14 cellular contexts compared by ENCODE assay signal in the genomic region with DNA sequence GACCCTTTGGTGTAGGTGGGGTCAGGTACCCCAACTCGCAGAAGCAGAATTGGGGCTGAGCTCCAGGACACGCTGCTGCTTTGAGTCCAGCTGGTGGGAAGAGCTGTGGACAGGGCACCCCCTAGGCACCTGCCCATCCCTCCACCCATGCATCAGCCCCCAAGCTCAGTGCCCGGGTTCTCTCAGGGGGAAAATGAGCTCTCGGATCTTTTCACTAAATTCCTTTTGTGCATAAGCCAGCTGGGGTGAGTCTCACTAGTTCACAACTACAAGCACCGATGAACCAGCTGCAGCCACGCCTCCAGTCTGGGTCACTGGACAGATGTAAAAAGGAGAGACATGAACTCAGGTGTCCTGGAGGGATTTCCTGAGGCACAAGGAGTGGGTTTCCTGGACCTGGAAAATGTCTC.
DNase-seq lines count a peak whose midpoint lies in the region; ATAC-seq, FAIRE-seq and TF ChIP-seq lines count a peak whose summit lies in the region.
"Had no signal": no experiment of that assay in that cellular context is flagged by ENCODE, and none has a peak within 500 bp of the region (broad histone marks: within the 10 kb centered on the region; RNA-seq: fewer than 3 reads in every experiment).

No MANE protein-coding gene starts in this region.

- H3K36me3 ChIP-seq in H1 (ENCODE audit: control insufficient read depth in 2 of 4, insufficient read depth in 4 of 4, low read length in 3 of 4) (no peaks in the 10 kb centered on the region), upper lobe of right lung (no peaks in the 10 kb centered on the region), SK-N-SH (replicated peaks in 1 of 2; ENCODE audit: control insufficient read depth in 1 of 2, insufficient read depth in 2 of 2, low read length in 1 of 2) (no peaks in the 10 kb centered on the region), psoas muscle (ENCODE audit: insufficient read depth in 1 of 2, low read depth in 1 of 2) (no peaks in the 10 kb centered on the region)
- H3K36me3 ChIP-seq: BLaER1 treated with 17β-estradiol and CSF1 and Interleukin-3, amounts not matched to agents 10 nM and 100 nM had no signal

- no peak overlapping the region for H3K14ac ChIP-seq in H1 (ENCODE audit: insufficient read length)

- CTCF ChIA-PET in H1 (lab: Charles Lee; ENCODE audit: partially characterized antibody): no interaction called here
- CTCF ChIA-PET in SK-N-SH (lab: Yijun Ruan, JAX): no interaction called here

- WGBS in H1 (ENCODE audit: extremely low coverage in 1 of 2, insufficient coverage in 1 of 2, insufficient read length in 1 of 2, insufficient replicate concordance in 2 of 2, low coverage in 1 of 2, low lambda C conversion rate in 2 of 2, missing lambda C conversion rate in 1 of 2), 2 experiments: 90% methylated on average over 6 of the region's 6 CpGs; no CpG with 5 or more reads in 1 of the 2 experiments
- 18% methylated on average over 6 of the region's 6 CpGs for WGBS in SK-N-SH (ENCODE audit: low lambda C conversion rate)
- WGBS in psoas muscle, 3 donors: 55 to 62% (median 58%) methylated on average over 6 of the region's 6 CpGs

- no peaks in the 10 kb centered on the region for H3F3A ChIP-seq in SK-N-SH (replicated peaks; ENCODE audit: insufficient read depth)

- H3K4me1 ChIP-seq in H1 (replicated peaks in 1 of 4; ENCODE audit: control insufficient read depth in 3 of 4, insufficient read depth in 4 of 4, low read length in 3 of 4) (no peaks in the 10 kb centered on the region), upper lobe of right lung (no peaks in the 10 kb centered on the region), SK-N-SH (ENCODE audit: control insufficient read depth in 1 of 2, insufficient read depth in 2 of 2, low read depth in 1 of 2, low read length in 1 of 2) (no peaks in the 10 kb centered on the region), psoas muscle (no peaks in the 10 kb centered on the region)

- no peak overlapping the region for H3K27ac Mint-ChIP-seq in osteocyte (ENCODE audit: unreplicated experiment)
- H3K27ac Mint-ChIP-seq: CD4-positive, CD25-positive, alpha-beta regulatory T cell had no signal

- H4K20me1 ChIP-seq in H1 (replicated peaks in 1 of 2; ENCODE audit: control insufficient read depth in 1 of 2, insufficient read depth in 2 of 2, low read length in 2 of 2) (peaks cover 0 to 1% of the 10 kb centered on the region in 2 experiments), SK-N-SH (ENCODE audit: insufficient read depth) (no peaks in the 10 kb centered on the region)
- H4K20me1 ChIP-seq: BLaER1 treated with 17β-estradiol and CSF1 and Interleukin-3, amounts not matched to agents 10 nM and 100 nM had no signal

- H3K18ac ChIP-seq in H1 (ENCODE audit: extremely low read depth, low read length): no peak overlapping the region

- H3K9me3 Mint-ChIP-seq in osteocyte (ENCODE audit: unreplicated experiment): no peaks in the 10 kb centered on the region

- no peak overlapping the region for H2BK15ac ChIP-seq in H1 (ENCODE audit: low read length)

- H3K27me3 ChIP-seq in H1 (replicated peaks in 1 of 4; ENCODE audit: control insufficient read depth in 3 of 4, extremely low read depth in 1 of 4, insufficient read depth in 3 of 4, low read length in 3 of 4): no peaks in the 10 kb centered on the region
- H3K27me3 ChIP-seq in upper lobe of right lung: no peaks in the 10 kb centered on the region
- no peaks in the 10 kb centered on the region for H3K27me3 ChIP-seq in SK-N-SH (ENCODE audit: insufficient read depth)
- H3K27me3 ChIP-seq in psoas muscle (ENCODE audit: insufficient read depth in 3 of 3, low read length in 2 of 3): peaks cover 0 to 4% (median 0%) of the 10 kb centered on the region in 3 donors

- no peak for FAIRE-seq in H1 (lab: Jason Lieb, UNC)

- DNase-seq in activated CD8-positive, alpha-beta memory T cell treated with anti-CD3 and anti-CD28 coated beads for 24 hours: peak; percentile 43
- DNase-seq in activated CD8-positive, alpha-beta memory T cell treated with anti-CD3 and anti-CD28 coated beads, Interleukin-2, amount 50 U/mL, for 4 hours: no peak
- DNase-seq in H1 (ENCODE audit: low read depth in 1 of 2, low spot score in 2 of 2) (no peak), osteocyte (ENCODE audit: extremely low spot score, unreplicated experiment) (peak; percentile 65), upper lobe of right lung (peak; percentile 43), SK-N-SH (no peak), HuH-7 (ENCODE audit: low spot score) (no peak), psoas muscle (no peak)
- DNase-seq: ACHN; CD4-positive, CD25-positive, alpha-beta regulatory T cell; DMS53; GM23248; H7 had no signal

- H3K4ac ChIP-seq in H1 (replicated peaks; ENCODE audit: insufficient read length, low read depth, low read length): no peak overlapping the region

- H3K36me3 Mint-ChIP-seq in osteocyte (ENCODE audit: unreplicated experiment): no peaks in the 10 kb centered on the region
- H3K36me3 Mint-ChIP-seq: CD4-positive, CD25-positive, alpha-beta regulatory T cell had no signal

- no peak overlapping the region for H3K4me3 ChIP-seq in H1 (ENCODE audit: extremely low read depth in 1 of 4, insufficient read depth in 2 of 4, low read depth in 3 of 4, low read length in 4 of 4)
- H3K4me3 ChIP-seq in upper lobe of right lung: no peak overlapping the region
- no peak overlapping the region for H3K4me3 ChIP-seq in SK-N-SH (ENCODE audit: low read depth in 2 of 2, low read length in 1 of 2)
- no peak overlapping the region for H3K4me3 ChIP-seq in psoas muscle
- H3K4me3 ChIP-seq: BLaER1 treated with 17β-estradiol and CSF1 and Interleukin-3, amounts not matched to agents 10 nM and 100 nM; GM23248 had no signal

- H4K5ac ChIP-seq in H1 (ENCODE audit: insufficient read length, low read depth, low read length): no peak overlapping the region

- H3K9me3 ChIP-seq in H1 (ENCODE audit: insufficient read depth in 2 of 2, low read depth in 1 of 2, low read length in 1 of 2) (no peaks in the 10 kb centered on the region; a peak in 1 of 4 replicates), upper lobe of right lung (no peaks in the 10 kb centered on the region), SK-N-SH (no peaks in the 10 kb centered on the region), psoas muscle (no peaks in the 10 kb centered on the region)
- H3K9me3 ChIP-seq: BLaER1 treated with 17β-estradiol and CSF1 and Interleukin-3, amounts not matched to agents 10 nM and 100 nM had no signal

- peaks cover 4% of the 10 kb centered on the region; the same call in 1 of the 2 replicates for H3K23me2 ChIP-seq in H1 (ENCODE audit: low read depth, low read length)

- H3K9ac ChIP-seq in H1 (replicated peaks in 1 of 4; ENCODE audit: extremely low read depth in 1 of 4, low read depth in 3 of 4, low read length in 3 of 4) (no peak overlapping the region), SK-N-SH (no peak overlapping the region)
- H3K9ac ChIP-seq: BLaER1 treated with 17β-estradiol and CSF1 and Interleukin-3, amounts not matched to agents 10 nM and 100 nM; GM23248 had no signal

- TF ChIP-seq EP300 in H1 (IDR thresholded peaks at IDR 0.05; ENCODE audit: borderline replicate concordance in 1 of 2, low read depth in 2 of 2, low read length in 2 of 2) (no peak), SK-N-SH (IDR thresholded peaks at IDR 0.05; ENCODE audit: borderline replicate concordance in 1 of 2, low read depth in 1 of 2, low read length in 1 of 2) (no peak)

- no peaks in the 10 kb centered on the region for H3K79me2 ChIP-seq in H1 (ENCODE audit: control insufficient read depth in 1 of 2, insufficient read depth in 2 of 2, low read length in 2 of 2)
- no peaks in the 10 kb centered on the region for H3K79me2 ChIP-seq in SK-N-SH (ENCODE audit: insufficient read depth)

- no peak overlapping the region for H4K91ac ChIP-seq in H1 (replicated peaks; ENCODE audit: insufficient read length, low read length)

- no peak overlapping the region for H4K8ac ChIP-seq in H1 (ENCODE audit: extremely low read depth, insufficient read depth, low read length)

- H2AK5ac ChIP-seq in H1 (ENCODE audit: low read depth, low read length): no peak overlapping the region

- no peak overlapping the region for H3K23ac ChIP-seq in H1 (ENCODE audit: insufficient read length)

- no peak overlapping the region for H2BK12ac ChIP-seq in H1 (ENCODE audit: low read depth, low read length)

- no peaks in the 10 kb centered on the region for H3K9me2 ChIP-seq in SK-N-SH

- ATAC-seq in upper lobe of right lung (no peak), psoas muscle (no peak)

- H3K56ac ChIP-seq in H1 (replicated peaks; ENCODE audit: insufficient read length, low read depth, low read length): peak overlapping the region; percentile 42

- no peak overlapping the region for H2BK120ac ChIP-seq in H1 (replicated peaks; ENCODE audit: low read depth, low read length)

- TF ChIP-seq RAD21 in H1 (IDR thresholded peaks at IDR 0.05 in 1 of 2, conservative IDR thresholded peaks at IDR 0.05 in 1 of 2; ENCODE audit: low read depth in 2 of 2, low read length in 2 of 2) (no peak), SK-N-SH (IDR thresholded peaks at IDR 0.05; ENCODE audit: low read length) (no peak)

- H2AFZ ChIP-seq in H1 (ENCODE audit: low read length): no peak overlapping the region
- H2AFZ ChIP-seq in SK-N-SH (ENCODE audit: low read depth): no peak overlapping the region
- H2AFZ ChIP-seq: GM23248 had no signal

- H2BK20ac ChIP-seq in H1 (ENCODE audit: low read length): no peak overlapping the region

- no peak overlapping the region for H3K27ac ChIP-seq in H1 (ENCODE audit: low read depth, low read length)
- H3K27ac ChIP-seq in upper lobe of right lung: no peak overlapping the region
- H3K27ac ChIP-seq in SK-N-SH (ENCODE audit: low read depth in 2 of 2, low read length in 1 of 2): no peak overlapping the region
- no peak overlapping the region for H3K27ac ChIP-seq in psoas muscle
- H3K27ac ChIP-seq: BLaER1 treated with 17β-estradiol and CSF1 and Interleukin-3, amounts not matched to agents 10 nM and 100 nM; GM23248 had no signal

- TF ChIP-seq POLR2A in H1 (IDR thresholded peaks at IDR 0.05; ENCODE audit: control extremely low read depth in 1 of 2, low read depth in 2 of 2, low read length in 2 of 2): no peak

- intact Hi-C loops in upper lobe of right lung (cut with DNase I) (no loop called here), psoas muscle (cut with DNase I) (no loop called here)

- no peak overlapping the region for H2BK5ac ChIP-seq in H1 (ENCODE audit: low read depth, low read length)

- H3K79me1 ChIP-seq in H1 (ENCODE audit: low read depth, low read length): no peaks in the 10 kb centered on the region

- POLR2A ChIA-PET in H1 (lab: Charles Lee; ENCODE audit: partially characterized antibody) (no interaction called here), SK-N-SH (lab: Yijun Ruan, JAX) (no interaction called here)

- H3K27me3 Mint-ChIP-seq in osteocyte (ENCODE audit: unreplicated experiment): no peaks in the 10 kb centered on the region
- H3K27me3 Mint-ChIP-seq: CD4-positive, CD25-positive, alpha-beta regulatory T cell had no signal

- H3K4me1 Mint-ChIP-seq in osteocyte (ENCODE audit: unreplicated experiment): no peaks in the 10 kb centered on the region
- H3K4me1 Mint-ChIP-seq: CD4-positive, CD25-positive, alpha-beta regulatory T cell had no signal

- no peak for TF ChIP-seq CTCF in H1 (IDR thresholded peaks at IDR 0.05; ENCODE audit: control extremely low read depth in 1 of 3, insufficient read depth in 1 of 3, low read depth in 1 of 3, low read length in 3 of 3)
- TF ChIP-seq CTCF in osteocyte (IDR thresholded peaks at IDR 0.05): no peak
- TF ChIP-seq CTCF in upper lobe of right lung (IDR thresholded peaks at IDR 0.05): no peak
- no peak for TF ChIP-seq CTCF in SK-N-SH (IDR thresholded peaks at IDR 0.05)
- TF ChIP-seq CTCF in psoas muscle (IDR thresholded peaks at IDR 0.05): no peak

- H3K4me3 Mint-ChIP-seq in osteocyte (ENCODE audit: unreplicated experiment): no peak overlapping the region
- H3K4me3 Mint-ChIP-seq: CD4-positive, CD25-positive, alpha-beta regulatory T cell had no signal

- H3K4me2 ChIP-seq in H1 (ENCODE audit: insufficient read depth in 1 of 2, low read depth in 2 of 2, low read length in 2 of 2) (no peak overlapping the region), SK-N-SH (no peak overlapping the region)
- H3K4me2 ChIP-seq: BLaER1 treated with 17β-estradiol and CSF1 and Interleukin-3, amounts not matched to agents 10 nM and 100 nM had no signal

Comparison
In these comparisons a context has a peak if more than half of its experiments do, and no peak if none do; other contexts are left out.
1. DNase-seq: peak in activated CD8-positive, alpha-beta memory T cell treated with anti-CD3 and anti-CD28 coated beads for 24 hours (single experiment), osteocyte (single experiment) and upper lobe of right lung (single experiment); none in activated CD8-positive, alpha-beta memory T cell treated with anti-CD3 and anti-CD28 coated beads, Interleukin-2, amount 50 U/mL, for 4 hours (single experiment), H1 (0 of 2), SK-N-SH (single experiment), HuH-7 (single experiment) and psoas muscle (0 of 2).